20 cellular contexts compared by ENCODE assay signal in genomic region chr2:38039511-38039910, GRCh38. TPM values are rescaled to one million over a fixed set of nuclear protein-coding genes. Genes with fewer than 3 reads are reported as not detected.
DNase-seq lines count a peak whose midpoint lies in the region; FAIRE-seq and TF ChIP-seq lines count a peak whose summit lies in the region.
"Had no signal": no experiment of that assay in that cellular context is flagged by ENCODE, and none has a peak within 500 bp of the region (broad histone marks: within the 10 kb centered on the region; RNA-seq: fewer than 3 reads in every experiment).

No MANE protein-coding gene starts in this region.

- H3K4ac ChIP-seq in neuronal stem cell (ENCODE audit: low read length): no peak overlapping the region

- H3K9me3 ChIP-seq in astrocyte (ENCODE audit: insufficient read depth, low read depth, low read length): no peaks in the 10 kb centered on the region
- H3K9me3 ChIP-seq in neuronal stem cell (replicated peaks in 1 of 2; ENCODE audit: control insufficient read depth in 2 of 2, insufficient read depth in 1 of 2, low read depth in 1 of 2, low read length in 2 of 2): no peaks in the 10 kb centered on the region
- H3K9me3 ChIP-seq in vagina: no peaks in the 10 kb centered on the region
- H3K9me3 ChIP-seq in CD8-positive, alpha-beta memory T cell (ENCODE audit: low read length): no peaks in the 10 kb centered on the region

- CTCF ChIA-PET in CD8-positive, alpha-beta memory T cell (lab: Charles Lee): no interaction called here

- H3K79me2 ChIP-seq in astrocyte (ENCODE audit: insufficient read depth, low read length): no peaks in the 10 kb centered on the region

- no peak overlapping the region for H2BK5ac ChIP-seq in neuronal stem cell (ENCODE audit: low read length)

- H3K36me3 Mint-ChIP-seq in astrocyte (ENCODE audit: low read depth, unreplicated experiment): no peaks in the 10 kb centered on the region
- peaks cover 0 to 14% (median 2%) of the 10 kb centered on the region in 3 donors for H3K36me3 Mint-ChIP-seq in CD8-positive, alpha-beta memory T cell
- H3K36me3 Mint-ChIP-seq: CD8-positive, alpha-beta T cell had no signal

- H4K8ac ChIP-seq in neuronal stem cell (ENCODE audit: low read depth, low read length): no peak overlapping the region

- H3K27ac ChIP-seq in astrocyte (ENCODE audit: low read depth, low read length) (no peak overlapping the region), neuronal stem cell (replicated peaks; ENCODE audit: low read length) (no peak overlapping the region), vagina (peak overlapping the region; percentile 4)
- no peak overlapping the region for H3K27ac ChIP-seq in CD8-positive, alpha-beta memory T cell (ENCODE audit: low read depth, low read length)
- H3K27ac ChIP-seq: BLaER1 treated with 17β-estradiol and CSF1 and Interleukin-3, amounts not matched to agents 10 nM and 100 nM had no signal

- no CpG with 5 or more reads among the region's 3 CpGs for WGBS in neuronal stem cell (ENCODE audit: extremely low coverage in 2 of 2, insufficient read length in 2 of 2, insufficient replicate concordance in 1 of 2), 2 donors

- H3K79me1 ChIP-seq in neuronal stem cell (ENCODE audit: low read depth, low read length): no peaks in the 10 kb centered on the region

- H2BK15ac ChIP-seq in neuronal stem cell (ENCODE audit: low read length): no peak overlapping the region

- H3K27me3 Mint-ChIP-seq in astrocyte (ENCODE audit: low read depth, unreplicated experiment): peaks cover 11% of the 10 kb centered on the region
- H3K27me3 Mint-ChIP-seq in CD8-positive, alpha-beta memory T cell: peaks cover 30 to 74% of the 10 kb centered on the region in 2 donors

- H3K23ac ChIP-seq in neuronal stem cell (ENCODE audit: low read depth, low read length, poor library complexity): no peak overlapping the region

- no peak for TF ChIP-seq CTCF in astrocyte (IDR thresholded peaks at IDR 0.05; ENCODE audit: insufficient read depth, low read depth, low read length)
- no peak for TF ChIP-seq CTCF in vagina (IDR thresholded peaks at IDR 0.05)

- no peak overlapping the region for H3K14ac ChIP-seq in neuronal stem cell (ENCODE audit: low read length)

- H3K36me3 ChIP-seq in astrocyte (ENCODE audit: insufficient read depth, low read length): no peaks in the 10 kb centered on the region
- no peaks in the 10 kb centered on the region for H3K36me3 ChIP-seq in neuronal stem cell (replicated peaks in 1 of 2; ENCODE audit: control insufficient read depth in 2 of 2, insufficient read depth in 2 of 2, low read length in 2 of 2)
- H3K36me3 ChIP-seq in vagina: no peaks in the 10 kb centered on the region
- no peaks in the 10 kb centered on the region for H3K36me3 ChIP-seq in CD8-positive, alpha-beta memory T cell (ENCODE audit: insufficient read depth, low read length)
- H3K36me3 ChIP-seq: BLaER1 treated with 17β-estradiol and CSF1 and Interleukin-3, amounts not matched to agents 10 nM and 100 nM had no signal

- no peak overlapping the region for H4K91ac ChIP-seq in neuronal stem cell (ENCODE audit: low read depth, low read length, poor library complexity)

- no peaks in the 10 kb centered on the region for H3K4me1 Mint-ChIP-seq in astrocyte (ENCODE audit: low read depth, unreplicated experiment)
- peaks cover 4 to 11% (median 9%) of the 10 kb centered on the region in 3 donors for H3K4me1 Mint-ChIP-seq in CD8-positive, alpha-beta memory T cell

- no peak overlapping the region for H2BK120ac ChIP-seq in neuronal stem cell (ENCODE audit: low read depth, low read length)

- TF ChIP-seq POLR2A in GM12892 (IDR thresholded peaks at IDR 0.05; ENCODE audit: low read depth, low read length) (no peak), vagina (IDR thresholded peaks at IDR 0.05) (no peak)

- H3K4me3 Mint-ChIP-seq in astrocyte (ENCODE audit: unreplicated experiment): no peak overlapping the region
- H3K4me3 Mint-ChIP-seq in CD8-positive, alpha-beta memory T cell: peak overlapping the region in 1 of 7 donors; percentile 33
- H3K4me3 Mint-ChIP-seq: B cell; CD8-positive, alpha-beta T cell; HFFc6 had no signal

- no peaks in the 10 kb centered on the region for H4K20me1 ChIP-seq in astrocyte (ENCODE audit: insufficient read depth, low read length)
- H4K20me1 ChIP-seq: BLaER1 treated with 17β-estradiol and CSF1 and Interleukin-3, amounts not matched to agents 10 nM and 100 nM had no signal

- peaks cover 17% of the 10 kb centered on the region for H3K27me3 ChIP-seq in astrocyte (ENCODE audit: insufficient read depth, low read length)
- H3K27me3 ChIP-seq in neuronal stem cell (ENCODE audit: control insufficient read depth in 3 of 3, insufficient read depth in 3 of 3, low read depth in 1 of 3, low read length in 3 of 3): no peaks in the 10 kb centered on the region
- H3K27me3 ChIP-seq in vagina: no peaks in the 10 kb centered on the region
- peaks cover 7% of the 10 kb centered on the region for H3K27me3 ChIP-seq in CD8-positive, alpha-beta memory T cell (ENCODE audit: insufficient read depth, low read length, poor library complexity, severe bottlenecking)

- intact Hi-C loops in vagina (cut with DNase I): no loop called here

- H3K4me3 ChIP-seq in astrocyte (ENCODE audit: insufficient read depth, low read depth, low read length): no peak overlapping the region
- no peak overlapping the region for H3K4me3 ChIP-seq in neuronal stem cell (ENCODE audit: low read length in 2 of 2)
- H3K4me3 ChIP-seq in vagina: no peak overlapping the region
- no peak overlapping the region for H3K4me3 ChIP-seq in CD8-positive, alpha-beta memory T cell (ENCODE audit: low read length)
- H3K4me3 ChIP-seq: BLaER1 treated with 17β-estradiol and CSF1 and Interleukin-3, amounts not matched to agents 10 nM and 100 nM had no signal

- H3K18ac ChIP-seq in neuronal stem cell (ENCODE audit: low read length): no peak overlapping the region

- no peak for DNase-seq in GM12892 (ENCODE audit: insufficient read length)
- no peak for DNase-seq in astrocyte (ENCODE audit: low read depth)
- DNase-seq in neuronal stem cell (ENCODE audit: low spot score): no peak
- no peak for DNase-seq in vagina (ENCODE audit: extremely low spot score in 2 of 2)
- DNase-seq in stimulated activated CD4-positive, alpha-beta T cell treated with anti-CD3 and anti-CD28 coated beads, Interleukin-2, amount 100 ng/mL, for 24 hours: no peak
- DNase-seq in midbrain (lab: John Stamatoyannopoulos, UW): no peak
- DNase-seq in CD8-positive, alpha-beta memory T cell: no peak
- DNase-seq: 8988T; CD8-positive, alpha-beta T cell; COR-L47; DMS 273 treated with DMSO at 0.1 percent for 48 hours; DMS53; DND-41; GOT3; H7; HFFc6 had no signal

- H3K9me3 Mint-ChIP-seq in astrocyte (ENCODE audit: unreplicated experiment): no peaks in the 10 kb centered on the region
- H3K9me3 Mint-ChIP-seq in CD8-positive, alpha-beta memory T cell: peaks cover 0 to 6% (median 4%) of the 10 kb centered on the region in 5 donors
- H3K9me3 Mint-ChIP-seq: CD8-positive, alpha-beta T cell; HFFc6 had no signal

- peak; percentile 69 for FAIRE-seq in GM12892 (lab: Jason Lieb, UNC)
- FAIRE-seq in astrocyte (lab: Jason Lieb, UNC): no peak
- FAIRE-seq: GM12891 had no signal

- H3K4me1 ChIP-seq in astrocyte (ENCODE audit: insufficient read depth, low read length): peaks cover 11% of the 10 kb centered on the region
- H3K4me1 ChIP-seq in neuronal stem cell (ENCODE audit: control insufficient read depth in 2 of 2, insufficient read depth in 1 of 2, low read depth in 1 of 2, low read length in 2 of 2): peaks cover 2% of the 10 kb centered on the region in 2 donors
- peaks cover 16% of the 10 kb centered on the region for H3K4me1 ChIP-seq in vagina
- H3K4me1 ChIP-seq in CD8-positive, alpha-beta memory T cell (ENCODE audit: insufficient read depth, low read length): no peaks in the 10 kb centered on the region
- H3K4me1 ChIP-seq: BLaER1 treated with 17β-estradiol and CSF1 and Interleukin-3, amounts not matched to agents 10 nM and 100 nM had no signal

- no peak overlapping the region for H3K9ac ChIP-seq in astrocyte (ENCODE audit: low read length)
- H3K9ac ChIP-seq in neuronal stem cell (ENCODE audit: low read depth, low read length, poor library complexity): no peak overlapping the region
- H3K9ac ChIP-seq: BLaER1 treated with 17β-estradiol and CSF1 and Interleukin-3, amounts not matched to agents 10 nM and 100 nM had no signal

- POLR2A ChIA-PET in CD8-positive, alpha-beta memory T cell (lab: Charles Lee): no interaction called here

- no peak overlapping the region for H2AFZ ChIP-seq in astrocyte (ENCODE audit: low read depth, low read length)
- peak overlapping the region; percentile 62 for H2AFZ ChIP-seq in neuronal stem cell (ENCODE audit: low read length)

- no peak overlapping the region for H2BK12ac ChIP-seq in neuronal stem cell (ENCODE audit: low read length)

- H2AK5ac ChIP-seq in neuronal stem cell (ENCODE audit: low read depth, low read length): no peak overlapping the region

- H3K4me2 ChIP-seq in astrocyte (ENCODE audit: low read length): peak overlapping the region; percentile 28
- no peak overlapping the region for H3K4me2 ChIP-seq in neuronal stem cell (ENCODE audit: insufficient read depth, low read length, poor library complexity, severe bottlenecking)
- H3K4me2 ChIP-seq: BLaER1 treated with 17β-estradiol and CSF1 and Interleukin-3, amounts not matched to agents 10 nM and 100 nM had no signal

- peak overlapping the region; percentile 16 for H3K27ac Mint-ChIP-seq in astrocyte (ENCODE audit: unreplicated experiment)
- H3K27ac Mint-ChIP-seq in CD8-positive, alpha-beta memory T cell: no peak overlapping the region
- H3K27ac Mint-ChIP-seq: B cell; CD8-positive, alpha-beta T cell; HFFc6 had no signal

RNA-seq across cellular contexts. Expression of gene CYP1B1, which starts 36.4 kb away (rescaled TPM):
- 9.0 TPM for polyA plus RNA-seq in GM12892 (2012; ENCODE audit: missing spikeins)
- 12.9 and 20.8 TPM in 2 replicates for total RNA-seq in astrocyte
- polyA plus RNA-seq in neuronal stem cell (2013, experiment 1 of 2): 0.31 TPM
- polyA plus RNA-seq in neuronal stem cell (2013, experiment 2 of 2): 0.28 TPM
- 88.9 TPM for total RNA-seq in vagina
- 10 to 100 TPM; 19.4 TPM for total RNA-seq in CD8-positive, alpha-beta memory T cell
- polyA plus RNA-seq in CD8-positive, alpha-beta memory T cell: not detected
- total RNA-seq: CD8-positive, alpha-beta T cell; G401 had no signal
